In the genomic region with DNA sequence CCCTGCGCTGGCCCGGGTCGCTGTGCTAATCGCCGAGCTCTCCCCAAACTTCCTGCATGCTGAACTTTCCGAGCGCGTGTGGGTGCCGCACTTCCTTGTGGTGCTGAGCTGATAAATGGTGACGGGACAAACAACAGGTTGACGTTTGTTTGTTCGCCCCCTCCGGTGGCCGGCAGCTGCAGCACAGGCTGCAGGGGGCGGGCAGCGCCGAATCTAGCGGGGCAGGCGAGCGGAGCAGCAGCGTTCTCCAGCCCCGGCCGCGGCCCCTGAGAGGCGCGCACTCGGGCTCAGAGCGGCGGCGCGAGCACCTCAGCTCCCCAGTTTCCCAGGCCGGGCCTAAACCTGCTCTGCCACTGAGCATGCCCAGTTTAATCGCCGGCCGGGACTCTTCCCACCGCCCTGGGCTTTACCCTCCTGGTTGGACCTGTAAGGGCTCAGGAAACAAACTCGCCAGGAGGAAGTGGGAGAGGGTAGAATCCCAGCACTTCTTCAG, we compare ENCODE assay signal across 8 cellular contexts. TPM values are rescaled to one million over a fixed set of nuclear protein-coding genes. Genes with fewer than 3 reads are reported as not detected.
DNase-seq lines count a peak whose midpoint lies in the region; ATAC-seq and TF ChIP-seq lines count a peak whose summit lies in the region.

TSS of gene PDGFD (minus strand) at position 120 of the 493 bp plus-strand sequence.

- DNase-seq in AG10803 (ENCODE audit: low read depth) (peak; percentile 66), NCI-H526 treated with DMSO at 0.1 percent for 48 hours (lab: John Stamatoyannopoulos, UW) (peak; percentile 49), left cardiac atrium (peak; percentile 73), prostate gland (ENCODE audit: low spot score) (peak; percentile 29), NCI-H1694 treated with DMSO at 0.1 percent for 48 hours (lab: John Stamatoyannopoulos, UW) (no peak)
- DNase-seq in activated gamma-delta T cell treated with anti-CD3 and anti-CD28 coated beads, Interleukin-2, amount 50 U/mL, for 16 hours (ENCODE audit: low read depth): peak; percentile 44

- no peaks in the 10 kb centered on the region for H3K4me1 ChIP-seq in prostate gland (replicated peaks)

- TF ChIP-seq POLR2A in prostate gland (IDR thresholded peaks at IDR 0.05): no peak

- intact Hi-C loops in left cardiac atrium (cut with DNase I): no loop called here
- intact Hi-C loops in prostate gland (cut with DNase I): no loop called here

- peak within 1 kb of the TSS; percentile 2 to 34 for H3K27ac ChIP-seq in prostate gland

- H3K4me3 ChIP-seq in AG10803 (ENCODE audit: low read length) (peak within 1 kb of the TSS; percentile 76), prostate gland (peak within 1 kb of the TSS; percentile 33 to 36)

- 1% methylated on average over 29 of the region's 37 CpGs for WGBS in prostate gland

- no peaks in the 10 kb centered on the region for H3K9me3 ChIP-seq in prostate gland

- ATAC-seq in GM18868 (IDR thresholded peaks at IDR 0.05; ENCODE audit: unreplicated experiment): peak; percentile 79
- ATAC-seq in HG03060 (IDR thresholded peaks at IDR 0.05; ENCODE audit: low read depth, unreplicated experiment): peak; percentile 91
- peak; percentile 93 to 96 for ATAC-seq in left cardiac atrium

- H3K36me3 ChIP-seq in prostate gland: no peaks in the 10 kb centered on the region

- peak; percentile 31 for TF ChIP-seq CTCF in AG10803 (conservative IDR thresholded peaks at IDR 0.05; ENCODE audit: low read length)
- TF ChIP-seq CTCF in prostate gland (IDR thresholded peaks at IDR 0.05): peak in 1 of 4 experiments; percentile 44

- no peaks in the 10 kb centered on the region for H3K27me3 ChIP-seq in prostate gland (replicated peaks; ENCODE audit: insufficient read depth)

RNA-seq across cellular contexts. Expression of gene PDGFD, which starts in this region (rescaled TPM):
- total RNA-seq in left cardiac atrium (10 to 100 TPM in 1 of 2 donors, 1 to 10 TPM in 1; 8.7 to 17.3 TPM), prostate gland (10 to 100 TPM; 12.6 to 19.4 TPM)
